29 cellular contexts compared by ENCODE assay signal in the genomic region with DNA sequence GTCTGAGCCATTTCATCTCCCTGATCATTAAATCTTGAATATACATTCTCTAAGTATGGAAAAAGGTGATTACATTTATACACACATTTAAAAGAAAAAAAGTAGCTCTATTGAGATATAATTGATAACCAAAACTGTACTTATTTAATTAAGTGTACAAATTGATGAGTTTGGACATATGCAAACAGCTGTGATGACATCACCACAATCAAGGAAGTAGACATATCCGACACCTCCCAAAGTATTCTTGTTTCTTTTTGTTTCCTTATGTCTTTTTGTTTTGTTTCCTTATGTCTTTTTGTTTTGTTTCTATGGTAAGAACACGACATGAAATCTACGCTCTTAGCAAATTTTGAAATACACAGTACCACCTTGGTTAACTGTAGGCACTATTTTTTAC.
"Had no signal": no experiment of that assay in that cellular context is flagged by ENCODE, and none has a peak within 500 bp of the region (broad histone marks: within the 10 kb centered on the region; RNA-seq: fewer than 3 reads in every experiment).

No MANE protein-coding gene starts in this region.

- H3K4me1 ChIP-seq: stomach, suprapubic skin, testis, thyroid gland, tibial artery, tibial nerve, transverse colon, upper lobe of left lung, upper lobe of right lung, uterus, vagina had no signal

- H3K4me3 ChIP-seq: stomach, suprapubic skin, testis, thoracic aorta, thyroid gland, tibial artery, tibial nerve, transverse colon, upper lobe of left lung, upper lobe of right lung, uterus, vagina had no signal

- H3K4me3 Mint-ChIP-seq: stimulated activated effector memory CD8-positive, alpha-beta T cell treated with anti-CD3 and anti-CD28 coated beads, Interleukin-12 subunit alpha, Interleukin-12 subunit beta, amount 100 ng/mL, for 72 hours; stimulated activated memory B cell treated with anti-CD40 and anti-IgM and Interleukin-4, amounts not matched to agents 10 μg/mL and 1 μg/mL and 100 μg/mL, for 72 hours; stimulated activated naive B cell treated with anti-CD40 and anti-IgM and Interleukin-4, amounts not matched to agents 10 μg/mL and 1 μg/mL and 100 μg/mL, for 72 hours; stimulated activated naive CD8-positive, alpha-beta T cell treated with anti-CD3 and anti-CD28 coated beads, Interleukin-15, amount 100 ng/mL, for 72 hours; stimulated activated naive CD8-positive, alpha-beta T cell treated with anti-CD3 and anti-CD28 coated beads, Interleukin-15, Interleukin-2, amounts not matched to agents 100 ng/mL and 50 ng/mL, for 24 hours; type B pancreatic cell had no signal

- H3K36me3 ChIP-seq: stomach, suprapubic skin, thoracic aorta, thyroid gland, tibial artery, tibial nerve, transverse colon, upper lobe of left lung, upper lobe of right lung, uterus, vagina had no signal

- H3K4me1 Mint-ChIP-seq: stimulated activated effector memory CD8-positive, alpha-beta T cell treated with anti-CD3 and anti-CD28 coated beads, Interleukin-12 subunit alpha, Interleukin-12 subunit beta, amount 100 ng/mL, for 72 hours; stimulated activated memory B cell treated with anti-CD40 and anti-IgM and Interleukin-4, amounts not matched to agents 10 μg/mL and 1 μg/mL and 100 μg/mL, for 72 hours; stimulated activated naive B cell treated with anti-CD40 and anti-IgM and Interleukin-4, amounts not matched to agents 10 μg/mL and 1 μg/mL and 100 μg/mL, for 72 hours; stimulated activated naive CD8-positive, alpha-beta T cell treated with anti-CD3 and anti-CD28 coated beads, Interleukin-15, amount 100 ng/mL, for 72 hours had no signal

- H3K9me3 ChIP-seq: suprapubic skin, testis, thoracic aorta, thyroid gland, tibial artery, transverse colon, upper lobe of left lung, upper lobe of right lung, uterus, vagina had no signal

- H3K9me3 Mint-ChIP-seq: type B pancreatic cell had no signal

- H3K27ac Mint-ChIP-seq: stimulated activated effector memory CD8-positive, alpha-beta T cell treated with anti-CD3 and anti-CD28 coated beads, Interleukin-12 subunit alpha, Interleukin-12 subunit beta, amount 100 ng/mL, for 72 hours; stimulated activated memory B cell treated with anti-CD40 and anti-IgM and Interleukin-4, amounts not matched to agents 10 μg/mL and 1 μg/mL and 100 μg/mL, for 72 hours; stimulated activated naive B cell treated with anti-CD40 and anti-IgM and Interleukin-4, amounts not matched to agents 10 μg/mL and 1 μg/mL and 100 μg/mL, for 72 hours; stimulated activated naive CD8-positive, alpha-beta T cell treated with anti-CD3 and anti-CD28 coated beads, Interleukin-15, amount 100 ng/mL, for 72 hours; stimulated activated naive CD8-positive, alpha-beta T cell treated with anti-CD3 and anti-CD28 coated beads, Interleukin-15, Interleukin-2, amounts not matched to agents 100 ng/mL and 50 ng/mL, for 24 hours; type B pancreatic cell had no signal

- H3K27me3 Mint-ChIP-seq: stimulated activated memory B cell treated with anti-CD40 and anti-IgM and Interleukin-4, amounts not matched to agents 10 μg/mL and 1 μg/mL and 100 μg/mL, for 72 hours; stimulated activated naive B cell treated with anti-CD40 and anti-IgM and Interleukin-4, amounts not matched to agents 10 μg/mL and 1 μg/mL and 100 μg/mL, for 72 hours; stimulated activated naive CD8-positive, alpha-beta T cell treated with anti-CD3 and anti-CD28 coated beads, Interleukin-15, amount 100 ng/mL, for 72 hours; stimulated activated naive CD8-positive, alpha-beta T cell treated with anti-CD3 and anti-CD28 coated beads, Interleukin-15, Interleukin-2, amounts not matched to agents 100 ng/mL and 50 ng/mL, for 24 hours; type B pancreatic cell had no signal

- H3K27ac ChIP-seq: stomach, suprapubic skin, testis, thoracic aorta, thyroid gland, tibial artery, tibial nerve, transverse colon, upper lobe of left lung, upper lobe of right lung, uterus, vagina had no signal

- H3K27me3 ChIP-seq: stomach, suprapubic skin, testis, thyroid gland, tibial artery, tibial nerve, transverse colon, upper lobe of left lung, upper lobe of right lung, uterus, vagina had no signal

- ATAC-seq: stimulated activated effector memory CD8-positive, alpha-beta T cell treated with anti-CD3 and anti-CD28 coated beads, Interleukin-12 subunit alpha, Interleukin-12 subunit beta, amount 100 ng/mL, for 72 hours; stimulated activated memory B cell treated with anti-CD40 and anti-IgM and Interleukin-4, amounts not matched to agents 10 μg/mL and 1 μg/mL and 100 μg/mL, for 72 hours; stimulated activated naive B cell treated with anti-CD40 and anti-IgM and Interleukin-4, amounts not matched to agents 10 μg/mL and 1 μg/mL and 100 μg/mL, for 72 hours; stimulated activated naive CD8-positive, alpha-beta T cell treated with anti-CD3 and anti-CD28 coated beads, Interleukin-15, amount 100 ng/mL, for 72 hours; stimulated activated naive CD8-positive, alpha-beta T cell treated with anti-CD3 and anti-CD28 coated beads, Interleukin-15, Interleukin-2, amounts not matched to agents 100 U/mL and 50 U/mL, for 24 hours; upper lobe of right lung had no signal

- H3K36me3 Mint-ChIP-seq: stimulated activated effector memory CD8-positive, alpha-beta T cell treated with anti-CD3 and anti-CD28 coated beads, Interleukin-12 subunit alpha, Interleukin-12 subunit beta, amount 100 ng/mL, for 72 hours; stimulated activated memory B cell treated with anti-CD40 and anti-IgM and Interleukin-4, amounts not matched to agents 10 μg/mL and 1 μg/mL and 100 μg/mL, for 72 hours; stimulated activated naive B cell treated with anti-CD40 and anti-IgM and Interleukin-4, amounts not matched to agents 10 μg/mL and 1 μg/mL and 100 μg/mL, for 72 hours; type B pancreatic cell had no signal

- FAIRE-seq: urothelium cell line had no signal

- DNase-seq: stimulated activated CD4-positive, alpha-beta T cell treated with anti-CD3 and anti-CD28 coated beads, Interleukin-2, amount 100 ng/mL, for 48 hours; stimulated activated CD4-positive, alpha-beta T cell treated with anti-CD3 and anti-CD28 coated beads, Interleukin-4, amount 100 ng/mL, for 1 hour; stimulated activated CD4-positive, alpha-beta T cell treated with anti-CD3 and anti-CD28 coated beads, Interleukin-4, amount 100 ng/mL, for 24 hours; stimulated activated CD4-positive, alpha-beta T cell treated with anti-CD3 and anti-CD28 coated beads, Interleukin-4, amount 100 ng/mL, for 4 hours; stimulated activated CD8-positive, alpha-beta memory T cell treated with anti-CD3 and anti-CD28 coated beads, Interleukin-4, amount 100 ng/mL, for 48 hours; stimulated activated naive B cell treated with anti-CD40 and anti-IgM and Interleukin-4, amounts not matched to agents 10 μg/mL and 1 μg/mL and 100 μg/mL, for 72 hours; stimulated activated naive CD4-positive, alpha-beta T cell; stimulated activated naive CD4-positive, alpha-beta T cell treated with Interleukin-2 at 50 U/mL for 16 hours; stimulated activated naive CD8-positive, alpha-beta T cell treated with anti-CD3 and anti-CD28 coated beads, Interleukin-15, amount 100 ng/mL, for 72 hours; stimulated activated naive CD8-positive, alpha-beta T cell treated with anti-CD3 and anti-CD28 coated beads, Interleukin-15, Interleukin-2, amounts not matched to agents 100 U/mL and 50 U/mL, for 24 hours; stomach; substantia nigra; testis; thyroid gland; tibial artery; transverse colon; trophoblast cell; upper lobe of left lung; upper lobe of right lung; uterus had no signal
